In genomic region chr9:6014668-6015270, GRCh38 we compare ENCODE assay signal across 8 cellular contexts. TPM values are rescaled to one million over a fixed set of nuclear protein-coding genes. Genes with fewer than 3 reads are reported as not detected.
DNase-seq lines count a peak whose midpoint lies in the region; ATAC-seq and TF ChIP-seq lines count a peak whose summit lies in the region.

No MANE protein-coding gene starts in this region.

- peak overlapping the region; percentile 94 to 99 (median 97) for H3K4me3 Mint-ChIP-seq in immature natural killer cell

- H3K36me3 Mint-ChIP-seq in immature natural killer cell: peaks cover 13 to 24% (median 23%) of the 10 kb centered on the region in 3 donors

- no peaks in the 10 kb centered on the region for H3K27me3 ChIP-seq in BLaER1 treated with 17β-estradiol and CSF1 and Interleukin-3, amounts not matched to agents 10 nM and 100 nM
- no peaks in the 10 kb centered on the region for H3K27me3 ChIP-seq in ascending aorta

- peaks cover 0 to 10% (median 0%) of the 10 kb centered on the region in 11 experiments; a peak in 5 of 22 replicates for H4K20me1 ChIP-seq in BLaER1 treated with 17β-estradiol and CSF1 and Interleukin-3, amounts not matched to agents 10 nM and 100 nM

- H3K27ac Mint-ChIP-seq in immature natural killer cell: peak overlapping the region; percentile 93 to 98 (median 96)

- ATAC-seq in stimulated activated naive CD8-positive, alpha-beta T cell treated with anti-CD3 and anti-CD28 coated beads, Interleukin-15, Interleukin-2, amounts not matched to agents 100 U/mL and 50 U/mL, for 24 hours: peak; percentile 41
- ATAC-seq in HG02938 (IDR thresholded peaks at IDR 0.05; ENCODE audit: unreplicated experiment): no peak
- no peak for ATAC-seq in GM18511 (IDR thresholded peaks at IDR 0.05; ENCODE audit: unreplicated experiment)

- H3K9me3 Mint-ChIP-seq in immature natural killer cell: no peaks in the 10 kb centered on the region

- peak overlapping the region; percentile 61 to 92 (median 80) for H3K4me3 ChIP-seq in BLaER1 treated with 17β-estradiol and CSF1 and Interleukin-3, amounts not matched to agents 10 nM and 100 nM
- H3K4me3 ChIP-seq in Jurkat, Clone E6-1 (ENCODE audit: low read length): peak overlapping the region; percentile 91
- H3K4me3 ChIP-seq in ascending aorta: peak overlapping the region; percentile 55 to 75

- TF ChIP-seq CTCF in ascending aorta (IDR thresholded peaks at IDR 0.05): no peak

- H3K4me2 ChIP-seq in BLaER1 treated with 17β-estradiol and CSF1 and Interleukin-3, amounts not matched to agents 10 nM and 100 nM: peak overlapping the region; percentile 83 to 92 (median 88)

- DNase-seq in Jurkat, Clone E6-1 (ENCODE audit: low read depth, low spot score): no peak
- DNase-seq in ascending aorta (ENCODE audit: low spot score in 2 of 2): no peak
- DNase-seq in immature natural killer cell: no peak
- DNase-seq in stimulated activated naive CD8-positive, alpha-beta T cell treated with anti-CD3 and anti-CD28 coated beads, Interleukin-15, Interleukin-2, amounts not matched to agents 100 U/mL and 50 U/mL, for 24 hours: no peak
- no peak for DNase-seq in DMS 273 (lab: John Stamatoyannopoulos, UW; ENCODE audit: unreplicated experiment)

- H3K27ac ChIP-seq in BLaER1 treated with 17β-estradiol and CSF1 and Interleukin-3, amounts not matched to agents 10 nM and 100 nM: peak overlapping the region; percentile 33 to 85 (median 78); a peak in 21 of 22 replicates
- peak overlapping the region; percentile 72 for H3K27ac ChIP-seq in ascending aorta

- intact Hi-C loops in ascending aorta (cut with DNase I): loop anchor here (2.0 to 10.0 kb wide), 3 partner anchors 64 to 1890 kb away; partner anchors contain the start of genes PLPP6 and SPATA6L

- peaks cover 15 to 48% (median 35%) of the 10 kb centered on the region in 11 experiments; a peak in 21 of 22 replicates for H3K36me3 ChIP-seq in BLaER1 treated with 17β-estradiol and CSF1 and Interleukin-3, amounts not matched to agents 10 nM and 100 nM
- H3K36me3 ChIP-seq in ascending aorta: peaks cover 0 to 13% of the 10 kb centered on the region in 2 donors

- peaks cover 35 to 54% (median 48%) of the 10 kb centered on the region in 10 experiments for H3K4me1 ChIP-seq in BLaER1 treated with 17β-estradiol and CSF1 and Interleukin-3, amounts not matched to agents 10 nM and 100 nM
- peaks cover 0 to 9% of the 10 kb centered on the region in 2 donors for H3K4me1 ChIP-seq in ascending aorta

- peaks cover 0 to 5% (median 5%) of the 10 kb centered on the region in 3 donors for H3K27me3 Mint-ChIP-seq in immature natural killer cell (ENCODE audit: low read depth in 3 of 3)

- peak overlapping the region; percentile 72 to 87 (median 83) for H3K9ac ChIP-seq in BLaER1 treated with 17β-estradiol and CSF1 and Interleukin-3, amounts not matched to agents 10 nM and 100 nM

- peaks cover 35 to 67% of the 10 kb centered on the region in 2 donors for H3K4me1 Mint-ChIP-seq in immature natural killer cell

- H3K9me3 ChIP-seq in BLaER1 treated with 17β-estradiol and CSF1 and Interleukin-3, amounts not matched to agents 10 nM and 100 nM (replicated peaks in 1 of 11): peaks cover 0 to 17% (median 0%) of the 10 kb centered on the region in 11 experiments; a peak in 3 of 22 replicates
- H3K9me3 ChIP-seq in ascending aorta: no peaks in the 10 kb centered on the region

RNA-seq across cellular contexts. Expression of gene RANBP6, which starts 0.7 kb away (rescaled TPM):
- 24.4 TPM for polyA plus RNA-seq in Jurkat, Clone E6-1 (2012; ENCODE audit: insufficient read depth, insufficient read length)
- 8.3 TPM for total RNA-seq in ascending aorta
- polyA plus RNA-seq in immature natural killer cell: 10 to 100 TPM; 11.9 to 20.7 (median 16.0) TPM
